ENCODE assay signal across 1 cellular context in the genomic region with DNA sequence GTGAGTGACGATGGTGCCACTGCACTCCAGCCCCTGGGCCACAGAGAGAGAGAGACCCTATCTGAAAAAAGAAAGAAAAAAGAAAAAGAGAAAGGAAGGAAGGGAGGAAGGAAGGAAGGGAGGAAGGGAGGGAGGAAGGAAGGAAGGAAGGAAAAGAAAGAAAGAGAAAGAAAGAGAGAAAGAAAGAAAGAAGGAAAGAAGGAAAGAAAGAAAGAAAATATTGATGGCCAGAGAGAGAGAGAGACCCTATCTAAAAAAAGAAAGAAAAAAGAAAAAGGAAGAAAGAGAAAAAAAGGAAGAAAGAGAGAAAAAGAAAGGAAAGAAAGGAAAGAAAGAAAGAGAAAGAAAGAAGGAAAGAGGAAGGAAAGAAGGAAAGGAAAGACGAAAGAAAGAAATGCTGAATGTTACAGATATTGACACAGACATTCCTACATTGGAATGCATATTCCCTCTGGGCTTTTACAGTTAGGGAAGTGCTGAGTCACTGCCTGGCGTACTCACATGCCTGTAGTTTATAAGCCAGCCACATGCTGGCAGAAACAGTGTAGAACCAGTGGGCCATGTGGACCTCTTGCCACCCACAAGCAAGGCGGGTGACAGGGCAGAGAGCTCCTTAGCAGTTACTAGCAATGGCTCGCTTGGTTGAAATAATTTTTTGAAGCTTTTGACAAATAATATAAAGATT.
TF ChIP-seq lines count a peak whose summit lies in the region.

No MANE protein-coding gene starts in this region.

TF ChIP-seq in IMR-90, 13 proteins besides CTCF, POLR2A, EP300 and RAD21:
- 0 out of 2 replicates have a peak, but pooled peaks have one; percentile 9 for TF ChIP-seq MAZ (IDR thresholded peaks at IDR 0.05; ENCODE audit: borderline replicate concordance, low read depth, low read length)
- no peak for TF ChIP-seq CHD1 (IDR thresholded peaks at IDR 0.05; ENCODE audit: low read depth, low read length)
- peak; percentile 71 for TF ChIP-seq BHLHE40 (IDR thresholded peaks at IDR 0.05; ENCODE audit: low read depth, low read length)
- no peak for TF ChIP-seq RCOR1 (IDR thresholded peaks at IDR 0.05; ENCODE audit: insufficient replicate concordance, low read length)
- TF ChIP-seq FOS (IDR thresholded peaks at IDR 0.05; ENCODE audit: low read depth, low read length) = peak; percentile 64; the same call in 1 of the 2 replicates
- peak; percentile 99 for TF ChIP-seq NFE2L2 (IDR thresholded peaks at IDR 0.05; ENCODE audit: low read depth, low read length)
- peak; percentile 40; the same call in 1 of the 2 replicates for TF ChIP-seq USF2 (IDR thresholded peaks at IDR 0.05; ENCODE audit: low read depth, low read length)
- TF ChIP-seq SMC3 (IDR thresholded peaks at IDR 0.05; ENCODE audit: low read depth, low read length) = no peak
- peak; percentile 91 for TF ChIP-seq MAFK (IDR thresholded peaks at IDR 0.05; ENCODE audit: low read depth, low read length)
- TF ChIP-seq CEBPB (IDR thresholded peaks at IDR 0.05; ENCODE audit: low read depth, low read length) = no peak
- no peak for TF ChIP-seq RFX5 (IDR thresholded peaks at IDR 0.05; ENCODE audit: low read depth, low read length)
- TF ChIP-seq, protein P1, sequence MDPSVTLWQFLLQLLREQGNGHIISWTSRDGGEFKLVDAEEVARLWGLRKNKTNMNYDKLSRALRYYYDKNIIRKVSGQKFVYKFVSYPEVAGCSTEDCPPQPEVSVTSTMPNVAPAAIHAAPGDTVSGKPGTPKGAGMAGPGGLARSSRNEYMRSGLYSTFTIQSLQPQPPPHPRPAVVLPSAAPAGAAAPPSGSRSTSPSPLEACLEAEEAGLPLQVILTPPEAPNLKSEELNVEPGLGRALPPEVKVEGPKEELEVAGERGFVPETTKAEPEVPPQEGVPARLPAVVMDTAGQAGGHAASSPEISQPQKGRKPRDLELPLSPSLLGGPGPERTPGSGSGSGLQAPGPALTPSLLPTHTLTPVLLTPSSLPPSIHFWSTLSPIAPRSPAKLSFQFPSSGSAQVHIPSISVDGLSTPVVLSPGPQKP (IDR thresholded peaks at IDR 0.05; ENCODE audit: borderline replicate concordance, low read depth, low read length) = no peak
- peak; percentile 98 for TF ChIP-seq MXI1 (IDR thresholded peaks at IDR 0.05; ENCODE audit: borderline replicate concordance, low read depth, low read length)
